ENCODE assay signal across 8 cellular contexts in genomic region chrX:107741318-107741813, GRCh38. TPM values are rescaled to one million over a fixed set of nuclear protein-coding genes. Genes with fewer than 3 reads are reported as not detected.
DNase-seq lines count a peak whose midpoint lies in the region; ATAC-seq and TF ChIP-seq lines count a peak whose summit lies in the region.

No MANE protein-coding gene starts in this region.

- H3K27ac ChIP-seq in RWPE2 (ENCODE audit: poor library complexity, severe bottlenecking): peak overlapping the region; percentile 68
- H3K27ac ChIP-seq in thoracic aorta: peak overlapping the region; percentile 76 to 98

- H3K27ac Mint-ChIP-seq in stimulated activated naive CD8-positive, alpha-beta T cell treated with anti-CD3 and anti-CD28 coated beads, Interleukin-15, Interleukin-2, amounts not matched to agents 100 ng/mL and 50 ng/mL, for 24 hours: peak overlapping the region; percentile 94

- no peaks in the 10 kb centered on the region for H3K9me3 ChIP-seq in RWPE2 (ENCODE audit: severe bottlenecking)
- H3K9me3 ChIP-seq in iPS-18c (ENCODE audit: control insufficient read depth, insufficient read depth, low read length): no peaks in the 10 kb centered on the region
- H3K9me3 ChIP-seq in thoracic aorta: no peaks in the 10 kb centered on the region

- no peaks in the 10 kb centered on the region for H3K27me3 ChIP-seq in RWPE2 (ENCODE audit: insufficient read depth, poor library complexity, severe bottlenecking)
- H3K27me3 ChIP-seq in thoracic aorta (replicated peaks; ENCODE audit: insufficient read depth): no peaks in the 10 kb centered on the region

- peak overlapping the region; percentile 81 for H3K4me3 Mint-ChIP-seq in stimulated activated naive CD8-positive, alpha-beta T cell treated with anti-CD3 and anti-CD28 coated beads, Interleukin-15, Interleukin-2, amounts not matched to agents 100 ng/mL and 50 ng/mL, for 24 hours

- no peak for DNase-seq in stimulated activated naive CD8-positive, alpha-beta T cell treated with anti-CD3 and anti-CD28 coated beads, Interleukin-15, Interleukin-2, amounts not matched to agents 100 U/mL and 50 U/mL, for 24 hours
- DNase-seq in RWPE2 (ENCODE audit: low spot score): no peak
- no peak for DNase-seq in thoracic aorta (ENCODE audit: low spot score)
- no peak for DNase-seq in SHP77 (lab: John Stamatoyannopoulos, UW)
- DNase-seq in SHP77 treated with DMSO at 0.1 percent for 48 hours (lab: John Stamatoyannopoulos, UW): no peak
- DNase-seq in activated effector memory CD4-positive, alpha-beta T cell treated with Interleukin-2 at 50 U/mL for 16 hours: no peak

- H3K27me3 Mint-ChIP-seq in stimulated activated naive CD8-positive, alpha-beta T cell treated with anti-CD3 and anti-CD28 coated beads, Interleukin-15, Interleukin-2, amounts not matched to agents 100 ng/mL and 50 ng/mL, for 24 hours: no peaks in the 10 kb centered on the region

- H3K36me3 Mint-ChIP-seq in stimulated activated naive CD8-positive, alpha-beta T cell treated with anti-CD3 and anti-CD28 coated beads, Interleukin-15, Interleukin-2, amounts not matched to agents 100 ng/mL and 50 ng/mL, for 24 hours (ENCODE audit: low read depth): no peaks in the 10 kb centered on the region

- TF ChIP-seq CTCF in RWPE2 (IDR thresholded peaks at IDR 0.05; ENCODE audit: poor library complexity, severe bottlenecking) (no peak), thoracic aorta (IDR thresholded peaks at IDR 0.05) (no peak)

- H3K4me1 Mint-ChIP-seq in stimulated activated naive CD8-positive, alpha-beta T cell treated with anti-CD3 and anti-CD28 coated beads, Interleukin-15, Interleukin-2, amounts not matched to agents 100 ng/mL and 50 ng/mL, for 24 hours (ENCODE audit: low read depth): peaks cover 30% of the 10 kb centered on the region

- no peak for ATAC-seq in stimulated activated naive CD8-positive, alpha-beta T cell treated with anti-CD3 and anti-CD28 coated beads, Interleukin-15, Interleukin-2, amounts not matched to agents 100 U/mL and 50 U/mL, for 24 hours
- ATAC-seq in RWPE2 (ENCODE audit: low read depth) (peak; percentile 20; the same call in 1 of the 3 replicates), thoracic aorta (ENCODE audit: insufficient number of reproducible peaks, low FRiP score, low read depth) (no peak)

- no peaks in the 10 kb centered on the region for H3K36me3 ChIP-seq in RWPE2 (ENCODE audit: low read depth)
- no peaks in the 10 kb centered on the region for H3K36me3 ChIP-seq in thoracic aorta

- no peak overlapping the region for H3K4me3 ChIP-seq in RWPE2 (ENCODE audit: severe bottlenecking)
- peak overlapping the region; percentile 53; the same call in 1 of the 2 replicates for H3K4me3 ChIP-seq in iPS-18c (ENCODE audit: insufficient read depth, low read depth, low read length)
- H3K4me3 ChIP-seq in thoracic aorta: peak overlapping the region; percentile 63

- H3K4me1 ChIP-seq in RWPE2 (ENCODE audit: insufficient read depth, poor library complexity, severe bottlenecking) (peaks cover 11% of the 10 kb centered on the region), thoracic aorta (ENCODE audit: control insufficient read depth in 1 of 2, low read depth in 2 of 2) (peaks cover 24 to 62% of the 10 kb centered on the region in 2 donors)

- no peaks in the 10 kb centered on the region for H3K9me3 Mint-ChIP-seq in stimulated activated naive CD8-positive, alpha-beta T cell treated with anti-CD3 and anti-CD28 coated beads, Interleukin-15, Interleukin-2, amounts not matched to agents 100 ng/mL and 50 ng/mL, for 24 hours

RNA-seq across cellular contexts. Expression of gene TSC22D3, which starts 34.2 kb away (rescaled TPM):
- 100 to 1,000 TPM; 326 to 551 TPM for total RNA-seq in thoracic aorta

RNA-seq across cellular contexts. Expression of gene NCBP2L, which starts 36.2 kb away (rescaled TPM):
- total RNA-seq in thoracic aorta: not detected
